ENCODE assay signal across 28 cellular contexts in genomic region chr12:2415568-2415944, GRCh38.
DNase-seq lines count a peak whose midpoint lies in the region; ATAC-seq and TF ChIP-seq lines count a peak whose summit lies in the region.
"Had no signal": no experiment of that assay in that cellular context is flagged by ENCODE, and none has a peak within 500 bp of the region (broad histone marks: within the 10 kb centered on the region; RNA-seq: fewer than 3 reads in every experiment).

No MANE protein-coding gene starts in this region.

- peak; percentile 53 for DNase-seq in activated effector memory CD4-positive, alpha-beta T cell treated with anti-CD3 and anti-CD28 coated beads, Interleukin-2, amount 50 U/mL, for 16 hours
- DNase-seq in activated effector memory CD4-positive, alpha-beta T cell treated with Interleukin-2 at 50 U/mL for 16 hours = no peak
- DNase-seq in hepatic stellate cell (ENCODE audit: low spot score) (peak; percentile 69), osteocyte (ENCODE audit: extremely low spot score, unreplicated experiment) (no peak), upper lobe of right lung (peak; percentile 48), Right ventricle myocardium superior (no peak), UCSD-AML1 (lab: John Stamatoyannopoulos, UW; ENCODE audit: unreplicated experiment) (no peak)
- DNase-seq: CD8-positive, alpha-beta memory T cell; DMS 273 treated with DMSO at 0.1 percent for 48 hours; DND-41; HFFc6; MM.1S; NCI-H1048; NCI-H1417; NCI-H1694; NCI-H2081; NCI-H2227 treated with DMSO at 0.1 percent for 48 hours; NCI-H526 treated with DMSO at 0.1 percent for 48 hours; RPMI8226; SHP77 treated with DMSO at 0.1 percent for 48 hours had no signal

- no peaks in the 10 kb centered on the region for H3K27me3 ChIP-seq in upper lobe of right lung

- H3K27ac Mint-ChIP-seq in osteocyte (ENCODE audit: unreplicated experiment) = peak overlapping the region; percentile 81
- H3K27ac Mint-ChIP-seq: B cell; CD8-positive, alpha-beta memory T cell; HFFc6; IgD-negative memory B cell had no signal

- H3K9me3 ChIP-seq in upper lobe of right lung = no peaks in the 10 kb centered on the region
- H3K9me3 ChIP-seq: HAP-1 had no signal

- H3K36me3 Mint-ChIP-seq in osteocyte (ENCODE audit: unreplicated experiment) = peaks cover 11% of the 10 kb centered on the region
- H3K36me3 Mint-ChIP-seq: CD8-positive, alpha-beta memory T cell; IgD-negative memory B cell had no signal

- peaks cover 27% of the 10 kb centered on the region for H3K4me1 Mint-ChIP-seq in osteocyte (ENCODE audit: unreplicated experiment)
- H3K4me1 Mint-ChIP-seq: B cell; CD8-positive, alpha-beta memory T cell; IgD-negative memory B cell had no signal

- H3K9me3 Mint-ChIP-seq in osteocyte (ENCODE audit: unreplicated experiment) = no peaks in the 10 kb centered on the region
- H3K9me3 Mint-ChIP-seq: CD8-positive, alpha-beta memory T cell; HFFc6; IgD-negative memory B cell had no signal

- ATAC-seq in upper lobe of right lung = no peak
- ATAC-seq in Right ventricle myocardium superior (ENCODE audit: poor library complexity) = no peak
- no peak for ATAC-seq in SK-N-SH treated with all-trans-retinoic acid at 6 μM for 48 hours

- no peak overlapping the region for H3K27ac ChIP-seq in upper lobe of right lung
- H3K27ac ChIP-seq: 22Rv1, C4-2B, HL-60, KMS-11 had no signal

- H3K4me3 Mint-ChIP-seq in osteocyte (ENCODE audit: unreplicated experiment) = no peak overlapping the region
- H3K4me3 Mint-ChIP-seq: B cell; CD8-positive, alpha-beta memory T cell; HFFc6; IgD-negative memory B cell had no signal

- H3K27me3 Mint-ChIP-seq in osteocyte (ENCODE audit: unreplicated experiment) = no peaks in the 10 kb centered on the region

- TF ChIP-seq CTCF in osteocyte (IDR thresholded peaks at IDR 0.05) (no peak), upper lobe of right lung (IDR thresholded peaks at IDR 0.05) (no peak)

- no peaks in the 10 kb centered on the region for H3K36me3 ChIP-seq in upper lobe of right lung
- H3K36me3 ChIP-seq: HAP-1 had no signal

- H3K4me3 ChIP-seq in upper lobe of right lung = no peak overlapping the region
- H3K4me3 ChIP-seq: HAP-1 had no signal

- intact Hi-C loops in upper lobe of right lung (cut with DNase I) = no loop called here
- intact Hi-C loops in Right ventricle myocardium superior (cut with DNase I) = no loop called here

- no peaks in the 10 kb centered on the region for H3K4me1 ChIP-seq in upper lobe of right lung
- H3K4me1 ChIP-seq: HAP-1 had no signal

TF ChIP-seq in SK-N-SH treated with all-trans-retinoic acid at 6 μM for 48 hours, 23 proteins besides CTCF, POLR2A, EP300 and RAD21:
- no peak for TF ChIP-seq PATZ1 (CRISPR knock-in tag; IDR thresholded peaks at IDR 0.05; ENCODE audit: borderline replicate concordance)
- TF ChIP-seq OSR1 (CRISPR knock-in tag; IDR thresholded peaks at IDR 0.05) = no peak
- TF ChIP-seq ZFP30 (CRISPR knock-in tag; IDR thresholded peaks at IDR 0.05) = no peak
- no peak for TF ChIP-seq CSDC2 (CRISPR knock-in tag; IDR thresholded peaks at IDR 0.05)
- TF ChIP-seq ZNF565 (CRISPR knock-in tag; conservative IDR thresholded peaks at IDR 0.05; ENCODE audit: low read depth) = no peak
- TF ChIP-seq GLIS3 (CRISPR knock-in tag; IDR thresholded peaks at IDR 0.05) = no peak
- TF ChIP-seq ESRRG (CRISPR knock-in tag; IDR thresholded peaks at IDR 0.05) = no peak
- TF ChIP-seq PPARA (CRISPR knock-in tag; IDR thresholded peaks at IDR 0.05; ENCODE audit: borderline replicate concordance) = no peak
- no peak for TF ChIP-seq TOX (CRISPR knock-in tag; IDR thresholded peaks at IDR 0.05; ENCODE audit: borderline replicate concordance)
- no peak for TF ChIP-seq TCF4 (CRISPR knock-in tag; IDR thresholded peaks at IDR 0.05; ENCODE audit: borderline replicate concordance)
- no peak for TF ChIP-seq ZC3H10 (CRISPR knock-in tag; IDR thresholded peaks at IDR 0.05)
- TF ChIP-seq ISL1 (CRISPR knock-in tag; IDR thresholded peaks at IDR 0.05) = no peak
- no peak for TF ChIP-seq POU6F1 (CRISPR knock-in tag; IDR thresholded peaks at IDR 0.05; ENCODE audit: borderline replicate concordance, low read depth)
- TF ChIP-seq SNAI2 (CRISPR knock-in tag; IDR thresholded peaks at IDR 0.05) = no peak
- TF ChIP-seq, protein P1, sequence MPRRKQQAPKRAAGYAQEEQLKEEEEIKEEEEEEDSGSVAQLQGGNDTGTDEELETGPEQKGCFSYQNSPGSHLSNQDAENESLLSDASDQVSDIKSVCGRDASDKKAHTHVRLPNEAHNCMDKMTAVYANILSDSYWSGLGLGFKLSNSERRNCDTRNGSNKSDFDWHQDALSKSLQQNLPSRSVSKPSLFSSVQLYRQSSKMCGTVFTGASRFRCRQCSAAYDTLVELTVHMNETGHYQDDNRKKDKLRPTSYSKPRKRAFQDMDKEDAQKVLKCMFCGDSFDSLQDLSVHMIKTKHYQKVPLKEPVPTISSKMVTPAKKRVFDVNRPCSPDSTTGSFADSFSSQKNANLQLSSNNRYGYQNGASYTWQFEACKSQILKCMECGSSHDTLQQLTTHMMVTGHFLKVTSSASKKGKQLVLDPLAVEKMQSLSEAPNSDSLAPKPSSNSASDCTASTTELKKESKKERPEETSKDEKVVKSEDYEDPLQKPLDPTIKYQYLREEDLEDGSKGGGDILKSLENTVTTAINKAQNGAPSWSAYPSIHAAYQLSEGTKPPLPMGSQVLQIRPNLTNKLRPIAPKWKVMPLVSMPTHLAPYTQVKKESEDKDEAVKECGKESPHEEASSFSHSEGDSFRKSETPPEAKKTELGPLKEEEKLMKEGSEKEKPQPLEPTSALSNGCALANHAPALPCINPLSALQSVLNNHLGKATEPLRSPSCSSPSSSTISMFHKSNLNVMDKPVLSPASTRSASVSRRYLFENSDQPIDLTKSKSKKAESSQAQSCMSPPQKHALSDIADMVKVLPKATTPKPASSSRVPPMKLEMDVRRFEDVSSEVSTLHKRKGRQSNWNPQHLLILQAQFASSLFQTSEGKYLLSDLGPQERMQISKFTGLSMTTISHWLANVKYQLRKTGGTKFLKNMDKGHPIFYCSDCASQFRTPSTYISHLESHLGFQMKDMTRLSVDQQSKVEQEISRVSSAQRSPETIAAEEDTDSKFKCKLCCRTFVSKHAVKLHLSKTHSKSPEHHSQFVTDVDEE (CRISPR knock-in tag; IDR thresholded peaks at IDR 0.05) = no peak
- no peak for TF ChIP-seq CSRNP3 (CRISPR knock-in tag; IDR thresholded peaks at IDR 0.05)
- TF ChIP-seq ARNTL (CRISPR knock-in tag; IDR thresholded peaks at IDR 0.05; ENCODE audit: borderline replicate concordance, low read depth) = no peak

Comparison
In these comparisons a context has a peak if more than half of its experiments do, and no peak if none do; other contexts are left out.
1. DNase-seq: peak in activated effector memory CD4-positive, alpha-beta T cell treated with anti-CD3 and anti-CD28 coated beads, Interleukin-2, amount 50 U/mL, for 16 hours (single experiment), hepatic stellate cell (single experiment) and upper lobe of right lung (single experiment); none in activated effector memory CD4-positive, alpha-beta T cell treated with Interleukin-2 at 50 U/mL for 16 hours (single experiment), osteocyte (single experiment), Right ventricle myocardium superior (single experiment) and UCSD-AML1 (single experiment).